Comparison of ENCODE assay signal across 1 cellular context in genomic region chr6:112575309-112575834, GRCh38.
TF ChIP-seq lines count a peak whose summit lies in the region.

No MANE protein-coding gene starts in this region.

TF ChIP-seq in HepG2, 621 proteins besides CTCF, POLR2A, EP300 and RAD21 (continued from another document):
- TF ChIP-seq CEBPZ (IDR thresholded peaks at IDR 0.05; ENCODE audit: low read length) (no peak), CEBPB (IDR thresholded peaks at IDR 0.05; ENCODE audit: borderline replicate concordance, low read depth, low read length) (0 out of 2 replicates have a peak, but pooled peaks have one; percentile 15), NPAS2 (CRISPR knock-in tag; IDR thresholded peaks at IDR 0.05; ENCODE audit: borderline replicate concordance) (no peak)
- TF ChIP-seq, protein P1, sequence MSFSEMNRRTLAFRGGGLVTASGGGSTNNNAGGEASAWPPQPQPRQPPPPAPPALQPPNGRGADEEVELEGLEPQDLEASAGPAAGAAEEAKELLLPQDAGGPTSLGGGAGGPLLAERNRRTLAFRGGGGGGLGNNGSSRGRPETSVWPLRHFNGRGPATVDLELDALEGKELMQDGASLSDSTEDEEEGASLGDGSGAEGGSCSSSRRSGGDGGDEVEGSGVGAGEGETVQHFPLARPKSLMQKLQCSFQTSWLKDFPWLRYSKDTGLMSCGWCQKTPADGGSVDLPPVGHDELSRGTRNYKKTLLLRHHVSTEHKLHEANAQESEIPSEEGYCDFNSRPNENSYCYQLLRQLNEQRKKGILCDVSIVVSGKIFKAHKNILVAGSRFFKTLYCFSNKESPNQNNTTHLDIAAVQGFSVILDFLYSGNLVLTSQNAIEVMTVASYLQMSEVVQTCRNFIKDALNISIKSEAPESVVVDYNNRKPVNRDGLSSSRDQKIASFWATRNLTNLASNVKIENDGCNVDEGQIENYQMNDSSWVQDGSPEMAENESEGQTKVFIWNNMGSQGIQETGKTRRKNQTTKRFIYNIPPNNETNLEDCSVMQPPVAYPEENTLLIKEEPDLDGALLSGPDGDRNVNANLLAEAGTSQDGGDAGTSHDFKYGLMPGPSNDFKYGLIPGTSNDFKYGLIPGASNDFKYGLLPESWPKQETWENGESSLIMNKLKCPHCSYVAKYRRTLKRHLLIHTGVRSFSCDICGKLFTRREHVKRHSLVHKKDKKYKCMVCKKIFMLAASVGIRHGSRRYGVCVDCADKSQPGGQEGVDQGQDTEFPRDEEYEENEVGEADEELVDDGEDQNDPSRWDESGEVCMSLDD (CRISPR knock-in tag; IDR thresholded peaks at IDR 0.05; ENCODE audit: borderline replicate concordance), result no peak
